1 cellular context compared by ENCODE assay signal in the genomic region with DNA sequence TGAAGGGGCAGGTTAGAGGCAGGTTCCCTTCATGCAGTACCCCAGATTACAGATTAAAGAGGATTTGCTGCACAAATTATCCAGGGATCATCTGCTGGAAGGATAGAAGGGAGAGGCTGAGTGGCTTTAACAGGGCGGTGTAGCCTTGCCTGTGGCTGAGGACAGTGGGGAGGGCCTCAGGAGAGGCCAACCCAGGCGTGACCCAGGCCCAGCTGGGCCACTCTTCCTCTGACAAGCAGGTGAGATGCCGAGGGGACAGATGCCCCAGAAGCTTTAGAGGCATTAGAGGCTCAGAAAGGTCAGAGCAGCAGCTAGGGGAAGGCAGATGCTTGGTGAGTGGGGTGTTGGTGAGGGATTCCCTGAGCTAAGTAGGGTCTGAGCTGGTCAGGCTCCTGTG.
TF ChIP-seq lines count a peak whose summit lies in the region.

No MANE protein-coding gene starts in this region.

TF ChIP-seq in GM23338, 12 proteins besides CTCF, POLR2A, EP300 and RAD21 (continued from another document):
- TF ChIP-seq, protein P1, sequence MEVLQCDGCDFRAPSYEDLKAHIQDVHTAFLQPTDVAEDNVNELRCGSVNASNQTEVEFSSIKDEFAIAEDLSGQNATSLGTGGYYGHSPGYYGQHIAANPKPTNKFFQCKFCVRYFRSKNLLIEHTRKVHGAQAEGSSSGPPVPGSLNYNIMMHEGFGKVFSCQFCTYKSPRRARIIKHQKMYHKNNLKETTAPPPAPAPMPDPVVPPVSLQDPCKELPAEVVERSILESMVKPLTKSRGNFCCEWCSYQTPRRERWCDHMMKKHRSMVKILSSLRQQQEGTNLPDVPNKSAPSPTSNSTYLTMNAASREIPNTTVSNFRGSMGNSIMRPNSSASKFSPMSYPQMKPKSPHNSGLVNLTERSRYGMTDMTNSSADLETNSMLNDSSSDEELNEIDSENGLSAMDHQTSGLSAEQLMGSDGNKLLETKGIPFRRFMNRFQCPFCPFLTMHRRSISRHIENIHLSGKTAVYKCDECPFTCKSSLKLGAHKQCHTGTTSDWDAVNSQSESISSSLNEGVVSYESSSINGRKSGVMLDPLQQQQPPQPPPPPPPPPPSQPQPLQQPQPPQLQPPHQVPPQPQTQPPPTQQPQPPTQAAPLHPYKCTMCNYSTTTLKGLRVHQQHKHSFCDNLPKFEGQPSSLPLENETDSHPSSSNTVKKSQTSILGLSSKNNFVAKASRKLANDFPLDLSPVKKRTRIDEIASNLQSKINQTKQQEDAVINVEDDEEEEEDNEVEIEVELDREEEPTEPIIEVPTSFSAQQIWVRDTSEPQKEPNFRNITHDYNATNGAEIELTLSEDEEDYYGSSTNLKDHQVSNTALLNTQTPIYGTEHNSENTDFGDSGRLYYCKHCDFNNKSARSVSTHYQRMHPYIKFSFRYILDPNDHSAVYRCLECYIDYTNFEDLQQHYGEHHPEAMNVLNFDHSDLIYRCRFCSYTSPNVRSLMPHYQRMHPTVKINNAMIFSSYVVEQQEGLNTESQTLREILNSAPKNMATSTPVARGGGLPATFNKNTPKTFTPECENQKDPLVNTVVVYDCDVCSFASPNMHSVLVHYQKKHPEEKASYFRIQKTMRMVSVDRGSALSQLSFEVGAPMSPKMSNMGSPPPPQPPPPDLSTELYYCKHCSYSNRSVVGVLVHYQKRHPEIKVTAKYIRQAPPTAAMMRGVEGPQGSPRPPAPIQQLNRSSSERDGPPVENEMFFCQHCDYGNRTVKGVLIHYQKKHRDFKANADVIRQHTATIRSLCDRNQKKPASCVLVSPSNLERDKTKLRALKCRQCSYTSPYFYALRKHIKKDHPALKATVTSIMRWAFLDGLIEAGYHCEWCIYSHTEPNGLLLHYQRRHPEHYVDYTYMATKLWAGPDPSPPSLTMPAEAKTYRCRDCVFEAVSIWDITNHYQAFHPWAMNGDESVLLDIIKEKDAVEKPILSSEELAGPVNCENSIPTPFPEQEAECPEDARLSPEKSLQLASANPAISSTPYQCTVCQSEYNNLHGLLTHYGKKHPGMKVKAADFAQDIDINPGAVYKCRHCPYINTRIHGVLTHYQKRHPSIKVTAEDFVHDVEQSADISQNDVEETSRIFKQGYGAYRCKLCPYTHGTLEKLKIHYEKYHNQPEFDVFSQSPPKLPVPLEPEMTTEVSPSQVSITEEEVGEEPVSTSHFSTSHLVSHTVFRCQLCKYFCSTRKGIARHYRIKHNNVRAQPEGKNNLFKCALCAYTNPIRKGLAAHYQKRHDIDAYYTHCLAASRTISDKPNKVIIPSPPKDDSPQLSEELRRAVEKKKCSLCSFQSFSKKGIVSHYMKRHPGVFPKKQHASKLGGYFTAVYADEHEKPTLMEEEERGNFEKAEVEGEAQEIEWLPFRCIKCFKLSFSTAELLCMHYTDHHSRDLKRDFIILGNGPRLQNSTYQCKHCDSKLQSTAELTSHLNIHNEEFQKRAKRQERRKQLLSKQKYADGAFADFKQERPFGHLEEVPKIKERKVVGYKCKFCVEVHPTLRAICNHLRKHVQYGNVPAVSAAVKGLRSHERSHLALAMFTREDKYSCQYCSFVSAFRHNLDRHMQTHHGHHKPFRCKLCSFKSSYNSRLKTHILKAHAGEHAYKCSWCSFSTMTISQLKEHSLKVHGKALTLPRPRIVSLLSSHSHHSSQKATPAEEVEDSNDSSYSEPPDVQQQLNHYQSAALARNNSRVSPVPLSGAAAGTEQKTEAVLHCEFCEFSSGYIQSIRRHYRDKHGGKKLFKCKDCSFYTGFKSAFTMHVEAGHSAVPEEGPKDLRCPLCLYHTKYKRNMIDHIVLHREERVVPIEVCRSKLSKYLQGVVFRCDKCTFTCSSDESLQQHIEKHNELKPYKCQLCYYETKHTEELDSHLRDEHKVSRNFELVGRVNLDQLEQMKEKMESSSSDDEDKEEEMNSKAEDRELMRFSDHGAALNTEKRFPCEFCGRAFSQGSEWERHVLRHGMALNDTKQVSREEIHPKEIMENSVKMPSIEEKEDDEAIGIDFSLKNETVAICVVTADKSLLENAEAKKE (CRISPR knock-in tag; IDR thresholded peaks at IDR 0.05): no peak
- TF ChIP-seq, protein P2, sequence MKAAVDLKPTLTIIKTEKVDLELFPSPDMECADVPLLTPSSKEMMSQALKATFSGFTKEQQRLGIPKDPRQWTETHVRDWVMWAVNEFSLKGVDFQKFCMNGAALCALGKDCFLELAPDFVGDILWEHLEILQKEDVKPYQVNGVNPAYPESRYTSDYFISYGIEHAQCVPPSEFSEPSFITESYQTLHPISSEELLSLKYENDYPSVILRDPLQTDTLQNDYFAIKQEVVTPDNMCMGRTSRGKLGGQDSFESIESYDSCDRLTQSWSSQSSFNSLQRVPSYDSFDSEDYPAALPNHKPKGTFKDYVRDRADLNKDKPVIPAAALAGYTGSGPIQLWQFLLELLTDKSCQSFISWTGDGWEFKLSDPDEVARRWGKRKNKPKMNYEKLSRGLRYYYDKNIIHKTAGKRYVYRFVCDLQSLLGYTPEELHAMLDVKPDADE (IDR thresholded peaks at IDR 0.05): no peak
